In genomic region chr17:75762513-75763268, GRCh38 we compare ENCODE assay signal across 19 cellular contexts. TPM values are rescaled to one million over a fixed set of nuclear protein-coding genes. Genes with fewer than 3 reads are reported as not detected.
DNase-seq lines count a peak whose midpoint lies in the region; ATAC-seq and TF ChIP-seq lines count a peak whose summit lies in the region.
"Had no signal": no experiment of that assay in that cellular context is flagged by ENCODE, and none has a peak within 500 bp of the region (broad histone marks: within the 10 kb centered on the region; RNA-seq: fewer than 3 reads in every experiment).

No MANE protein-coding gene starts in this region.

- H3K4me1 ChIP-seq in right lobe of liver: peaks cover 0 to 14% (median 4%) of the 10 kb centered on the region in 4 donors
- H3K4me1 ChIP-seq in tibial artery: peaks cover 7 to 26% (median 13%) of the 10 kb centered on the region in 4 donors

- TF ChIP-seq CTCF in WTC11 (IDR thresholded peaks at IDR 0.05) (no peak), right lobe of liver (IDR thresholded peaks at IDR 0.05) (no peak), tibial artery (IDR thresholded peaks at IDR 0.05) (no peak)

- H3K4me3 Mint-ChIP-seq in WTC11: peak overlapping the region; percentile 34; the same call in 1 of the 2 replicates
- H3K4me3 Mint-ChIP-seq in stimulated activated memory B cell treated with anti-CD40 and anti-IgM and Interleukin-4, amounts not matched to agents 10 μg/mL and 1 μg/mL and 100 μg/mL, for 72 hours: peak overlapping the region; percentile 15

- H3K4me1 Mint-ChIP-seq in WTC11: peaks cover 16% of the 10 kb centered on the region
- peaks cover 31% of the 10 kb centered on the region for H3K4me1 Mint-ChIP-seq in stimulated activated memory B cell treated with anti-CD40 and anti-IgM and Interleukin-4, amounts not matched to agents 10 μg/mL and 1 μg/mL and 100 μg/mL, for 72 hours

- no peak for TF ChIP-seq POLR2A in right lobe of liver (IDR thresholded peaks at IDR 0.05)

- peaks cover 0 to 4% (median 0%) of the 10 kb centered on the region in 4 donors for H3K36me3 ChIP-seq in right lobe of liver
- H3K36me3 ChIP-seq in tibial artery: peaks cover 0 to 35% (median 11%) of the 10 kb centered on the region in 3 donors
- H3K36me3 ChIP-seq: gastrocnemius medialis had no signal

- no peak overlapping the region for H3K4me3 ChIP-seq in right lobe of liver
- no peak overlapping the region for H3K4me3 ChIP-seq in tibial artery
- H3K4me3 ChIP-seq: gastrocnemius medialis, psoas muscle, thoracic aorta had no signal

- H3K9me3 Mint-ChIP-seq in WTC11: no peaks in the 10 kb centered on the region
- H3K9me3 Mint-ChIP-seq in stimulated activated memory B cell treated with anti-CD40 and anti-IgM and Interleukin-4, amounts not matched to agents 10 μg/mL and 1 μg/mL and 100 μg/mL, for 72 hours: no peaks in the 10 kb centered on the region

- intact Hi-C loops in Right ventricle myocardium inferior (cut with DNase I): no loop called here
- intact Hi-C loops in left cardiac atrium (cut with DNase I): loop anchor here in 1 of 2 donors (10.0 kb wide), 1 partner anchor 132 kb away; the partner anchor contains the start of gene TRIM65
- intact Hi-C loops in right lobe of liver (cut with DNase I): no loop called here
- intact Hi-C loops in tibial artery (cut with DNase I; ENCODE audit: low total_unique reads): loop anchor here (5.0 kb wide), 1 partner anchor 130 kb away; no protein-coding TSS in a partner anchor

- no peaks in the 10 kb centered on the region for H3K36me3 Mint-ChIP-seq in WTC11
- H3K36me3 Mint-ChIP-seq in stimulated activated memory B cell treated with anti-CD40 and anti-IgM and Interleukin-4, amounts not matched to agents 10 μg/mL and 1 μg/mL and 100 μg/mL, for 72 hours: peaks cover 17% of the 10 kb centered on the region

- peak; percentile 31 for DNase-seq in Right ventricle myocardium inferior (ENCODE audit: missing footprints)
- DNase-seq in left cardiac atrium: no peak
- no peak for DNase-seq in WTC11 (ENCODE audit: low spot score)
- peak in 2 of 3 donors; percentile 16 to 52 for DNase-seq in right lobe of liver
- DNase-seq in tibial artery: no peak
- DNase-seq in activated CD4-positive, CD25-positive, alpha-beta regulatory T cell (lab: John Stamatoyannopoulos, UW): no peak
- DNase-seq: activated effector memory CD4-positive, alpha-beta T cell treated with anti-CD3 and anti-CD28 coated beads, Interleukin-2, amount 50 U/mL, for 16 hours; caudate nucleus; gastrocnemius medialis; mesendoderm; NCI-H1694 treated with DMSO at 0.1 percent for 48 hours; NCI-H510A; OCI-M1 had no signal

- POLR2A ChIA-PET in WTC11 (lab: Charles Lee): no interaction called here

- 96% methylated on average over 11 of the region's 27 CpGs for WGBS in right lobe of liver (ENCODE audit: insufficient coverage, low coverage, low lambda C conversion rate, missing lambda C conversion rate)

- H3K27ac ChIP-seq in right lobe of liver: no peak overlapping the region
- no peak overlapping the region for H3K27ac ChIP-seq in tibial artery
- H3K27ac ChIP-seq: C4-2B, gastrocnemius medialis, psoas muscle, thoracic aorta had no signal

- no peaks in the 10 kb centered on the region for H3K9me3 ChIP-seq in right lobe of liver
- no peaks in the 10 kb centered on the region for H3K9me3 ChIP-seq in tibial artery
- H3K9me3 ChIP-seq: gastrocnemius medialis, psoas muscle, thoracic aorta had no signal

- CTCF ChIA-PET in WTC11 (lab: Charles Lee): interaction anchor here (1.0 to 9.0 kb wide), 4 partner anchors 11 to 129 kb away, joined by 5 to 318 read pairs (median 22); partner anchors contain the start of gene SMIM5

- no peak for ATAC-seq in Right ventricle myocardium inferior
- no peak for ATAC-seq in left cardiac atrium
- ATAC-seq in WTC11: no peak
- no peak for ATAC-seq in right lobe of liver
- no peak for ATAC-seq in stimulated activated memory B cell treated with anti-CD40 and anti-IgM and Interleukin-4, amounts not matched to agents 10 μg/mL and 1 μg/mL and 100 μg/mL, for 72 hours
- no peak for ATAC-seq in GM18909 (IDR thresholded peaks at IDR 0.05; ENCODE audit: poor library complexity, unreplicated experiment)
- ATAC-seq: activated CD4-positive, CD25-positive, alpha-beta regulatory T cell treated with anti-CD3 and anti-CD28 coated beads, Interleukin-2, amount 50 U/mL, for 24 hours; gastrocnemius medialis; psoas muscle had no signal

- no peak overlapping the region for H3K27ac Mint-ChIP-seq in WTC11
- H3K27ac Mint-ChIP-seq in stimulated activated memory B cell treated with anti-CD40 and anti-IgM and Interleukin-4, amounts not matched to agents 10 μg/mL and 1 μg/mL and 100 μg/mL, for 72 hours: no peak overlapping the region

- no peaks in the 10 kb centered on the region for H3K27me3 Mint-ChIP-seq in WTC11 (ENCODE audit: low read depth)
- no peaks in the 10 kb centered on the region for H3K27me3 Mint-ChIP-seq in stimulated activated memory B cell treated with anti-CD40 and anti-IgM and Interleukin-4, amounts not matched to agents 10 μg/mL and 1 μg/mL and 100 μg/mL, for 72 hours

- H3K27me3 ChIP-seq in right lobe of liver (no peaks in the 10 kb centered on the region), tibial artery (no peaks in the 10 kb centered on the region)
- H3K27me3 ChIP-seq: gastrocnemius medialis had no signal

TF ChIP-seq in WTC11, 78 proteins besides CTCF, POLR2A, EP300 and RAD21 (continues in another document):
- TF ChIP-seq TP53 (CRISPR knock-in tag; IDR thresholded peaks at IDR 0.05) (no peak), ZNF512 (CRISPR knock-in tag; IDR thresholded peaks at IDR 0.05; ENCODE audit: borderline replicate concordance) (no peak), RELA (CRISPR knock-in tag; IDR thresholded peaks at IDR 0.05; ENCODE audit: borderline replicate concordance) (no peak), SP1 (CRISPR knock-in tag; conservative IDR thresholded peaks at IDR 0.05) (no peak), FOXK1 (CRISPR knock-in tag; IDR thresholded peaks at IDR 0.05) (no peak), ZNF138 (CRISPR knock-in tag; conservative IDR thresholded peaks at IDR 0.05) (no peak), ZNF423 (CRISPR knock-in tag; IDR thresholded peaks at IDR 0.05) (no peak), IRF2 (CRISPR knock-in tag; IDR thresholded peaks at IDR 0.05; ENCODE audit: borderline replicate concordance, low read depth) (no peak), PRRX2 (CRISPR knock-in tag; IDR thresholded peaks at IDR 0.05) (no peak), STAT6 (CRISPR knock-in tag; conservative IDR thresholded peaks at IDR 0.05; ENCODE audit: low read depth) (no peak), ZNF416 (CRISPR knock-in tag; IDR thresholded peaks at IDR 0.05) (no peak), ETV6 (CRISPR knock-in tag; IDR thresholded peaks at IDR 0.05) (no peak), ZNF219 (CRISPR knock-in tag; IDR thresholded peaks at IDR 0.05; ENCODE audit: borderline replicate concordance) (no peak), E2F4 (CRISPR knock-in tag; IDR thresholded peaks at IDR 0.05; ENCODE audit: borderline replicate concordance, low read depth) (no peak)

RNA-seq across cellular contexts. Expression of gene GALK1, which starts 2.3 kb away (rescaled TPM):
- total RNA-seq in Right ventricle myocardium inferior (23.8 TPM), left cardiac atrium (10 to 100 TPM; 22.0 to 22.9 TPM), WTC11 (2021) (42.2 to 49.9 TPM (median 49.4 TPM) in 3 replicates), right lobe of liver (10 to 100 TPM; 38.6 to 87.4 (median 76.9) TPM)

RNA-seq across cellular contexts. Expression of gene UNK, which starts 21.9 kb away (rescaled TPM):
- 16.0 TPM for total RNA-seq in Right ventricle myocardium inferior
- 10 to 100 TPM; 15.8 to 17.8 TPM for total RNA-seq in left cardiac atrium
- 35.0 to 37.8 TPM (median 35.4 TPM) in 3 replicates for total RNA-seq in WTC11 (2021)
- 10 to 100 TPM in 4 of 6 experiments, 1 to 10 TPM in 2; 5.8 to 29.2 (median 11.1) TPM for total RNA-seq in right lobe of liver

RNA-seq across cellular contexts. Expression of gene ITGB4, which starts 41.4 kb away (rescaled TPM):
- total RNA-seq in Right ventricle myocardium inferior (7.5 TPM), left cardiac atrium (10 to 100 TPM; 18.9 to 26.9 TPM), WTC11 (2021) (9.5 to 11.2 TPM (median 10.6 TPM) in 3 replicates), right lobe of liver (1 to 10 TPM in 5 of 6 experiments, under 1 TPM in 1; 0.92 to 4.1 (median 2.0) TPM)

Comparison
In these comparisons a context has a peak if more than half of its experiments do, and no peak if none do; other contexts are left out.
1. DNase-seq: peak in Right ventricle myocardium inferior (single experiment) and right lobe of liver (2 of 3); none in left cardiac atrium (single experiment), WTC11 (single experiment), tibial artery (0 of 2) and activated CD4-positive, CD25-positive, alpha-beta regulatory T cell (0 of 4).